8 cellular contexts compared by ENCODE assay signal in the genomic region with DNA sequence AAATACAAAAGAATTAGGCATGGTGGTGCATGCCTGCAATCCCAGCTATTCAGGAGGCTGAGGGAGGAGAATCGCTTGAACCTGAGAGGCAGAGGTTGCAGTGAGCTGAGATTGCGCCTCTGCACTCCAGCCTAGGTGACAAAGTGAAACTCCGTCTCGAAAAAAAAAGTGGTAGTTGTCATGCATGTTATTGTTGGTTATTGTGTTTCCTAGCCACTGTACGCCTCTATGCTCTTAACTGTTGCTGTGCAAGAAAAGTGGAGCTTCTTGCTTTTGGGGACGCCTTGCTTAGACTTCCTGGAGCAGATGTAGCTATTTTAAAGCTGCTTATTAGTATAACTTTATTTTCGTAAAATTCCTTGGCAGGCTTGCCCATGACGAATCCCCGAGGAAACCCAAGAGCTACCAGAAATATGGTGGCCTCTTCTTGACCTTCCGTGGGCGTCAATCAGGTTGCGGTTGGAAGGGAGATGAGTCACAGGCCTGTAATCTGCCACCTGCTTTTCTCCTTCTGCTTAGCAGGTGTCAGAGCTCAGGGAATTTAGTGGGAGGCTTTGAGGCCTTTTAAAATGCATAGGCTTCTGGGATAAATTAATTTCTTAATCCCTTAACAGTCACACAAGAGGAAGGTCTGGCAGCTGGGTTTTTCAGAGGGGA. TPM values are rescaled to one million over a fixed set of nuclear protein-coding genes. Genes with fewer than 3 reads are reported as not detected.
DNase-seq lines count a peak whose midpoint lies in the region; ATAC-seq and TF ChIP-seq lines count a peak whose summit lies in the region.

No MANE protein-coding gene starts in this region.

- peaks cover 35% of the 10 kb centered on the region for H3K4me1 ChIP-seq in MM.1S (ENCODE audit: low read length)
- peaks cover 5 to 18% of the 10 kb centered on the region in 2 donors for H3K4me1 ChIP-seq in neuronal stem cell (ENCODE audit: control insufficient read depth in 2 of 2, insufficient read depth in 1 of 2, low read depth in 1 of 2, low read length in 2 of 2)
- H3K4me1 ChIP-seq in upper lobe of right lung, result peaks cover 15% of the 10 kb centered on the region

- H3K27ac ChIP-seq in MM.1S (ENCODE audit: low read length), result peak overlapping the region; percentile 100
- no peak overlapping the region for H3K27ac ChIP-seq in neuronal stem cell (replicated peaks; ENCODE audit: low read length)
- H3K27ac ChIP-seq in upper lobe of right lung, result no peak overlapping the region

- intact Hi-C loops in upper lobe of right lung (cut with DNase I), result no loop called here

- H3K4me2 ChIP-seq in MM.1S (ENCODE audit: low read depth, low read length) (peak overlapping the region; percentile 87), neuronal stem cell (ENCODE audit: insufficient read depth, low read length, poor library complexity, severe bottlenecking) (no peak overlapping the region)

- no peak overlapping the region for H2BK120ac ChIP-seq in neuronal stem cell (ENCODE audit: low read depth, low read length)

- H4K91ac ChIP-seq in neuronal stem cell (ENCODE audit: low read depth, low read length, poor library complexity), result no peak overlapping the region

- H2AFZ ChIP-seq in MM.1S (ENCODE audit: low read length) (no peak overlapping the region), neuronal stem cell (ENCODE audit: low read length) (peak overlapping the region; percentile 50)

- no peak overlapping the region for H2AK5ac ChIP-seq in neuronal stem cell (ENCODE audit: low read depth, low read length)

- H3K18ac ChIP-seq in neuronal stem cell (ENCODE audit: low read length), result no peak overlapping the region

- no peaks in the 10 kb centered on the region for H3K79me1 ChIP-seq in neuronal stem cell (ENCODE audit: low read depth, low read length)

- TF ChIP-seq CTCF in GM12864 (IDR thresholded peaks at IDR 0.05; ENCODE audit: low read depth, low read length, missing control alignments) (no peak), MM.1S (IDR thresholded peaks at IDR 0.05; ENCODE audit: low read length) (no peak), upper lobe of right lung (IDR thresholded peaks at IDR 0.05) (no peak)

- H3K36me3 ChIP-seq in MM.1S (replicated peaks; ENCODE audit: insufficient read depth, low read length), result no peaks in the 10 kb centered on the region
- no peaks in the 10 kb centered on the region for H3K36me3 ChIP-seq in neuronal stem cell (replicated peaks in 1 of 2; ENCODE audit: control insufficient read depth in 2 of 2, insufficient read depth in 2 of 2, low read length in 2 of 2)
- H3K36me3 ChIP-seq in upper lobe of right lung, result no peaks in the 10 kb centered on the region

- H3K9me3 ChIP-seq in MM.1S (replicated peaks; ENCODE audit: insufficient read depth, low read length) (no peaks in the 10 kb centered on the region), neuronal stem cell (replicated peaks in 1 of 2; ENCODE audit: control insufficient read depth in 2 of 2, insufficient read depth in 1 of 2, low read depth in 1 of 2, low read length in 2 of 2) (peaks cover 4 to 5% of the 10 kb centered on the region in 2 donors), upper lobe of right lung (no peaks in the 10 kb centered on the region)

- no peaks in the 10 kb centered on the region for H4K20me1 ChIP-seq in MM.1S (ENCODE audit: insufficient read depth, low read length)

- no CpG with 5 or more reads among the region's 12 CpGs for WGBS in neuronal stem cell (ENCODE audit: extremely low coverage in 2 of 2, insufficient read length in 2 of 2, insufficient replicate concordance in 1 of 2), 2 donors

- ATAC-seq in upper lobe of right lung, result peak; percentile 68

- no peak overlapping the region for H2BK12ac ChIP-seq in neuronal stem cell (ENCODE audit: low read length)

- H3K4me3 ChIP-seq in GM12864 (ENCODE audit: low read depth, low read length) (peak overlapping the region; percentile 32), MM.1S (ENCODE audit: low read length) (peak overlapping the region; percentile 43), neuronal stem cell (ENCODE audit: low read length in 2 of 2) (no peak overlapping the region), upper lobe of right lung (no peak overlapping the region)

- peak overlapping the region; percentile 88 for H3K9ac ChIP-seq in MM.1S (ENCODE audit: low read length)
- H3K9ac ChIP-seq in neuronal stem cell (ENCODE audit: low read depth, low read length, poor library complexity), result no peak overlapping the region

- peaks cover 27% of the 10 kb centered on the region for H3F3A ChIP-seq in MM.1S (ENCODE audit: insufficient read depth, low read length)

- no peaks in the 10 kb centered on the region for H3K9me2 ChIP-seq in MM.1S (replicated peaks; ENCODE audit: insufficient read depth, low read length)

- H3K27me3 ChIP-seq in MM.1S (replicated peaks; ENCODE audit: insufficient read depth, low read length) (no peaks in the 10 kb centered on the region), neuronal stem cell (ENCODE audit: control insufficient read depth in 3 of 3, insufficient read depth in 3 of 3, low read depth in 1 of 3, low read length in 3 of 3) (no peaks in the 10 kb centered on the region), upper lobe of right lung (no peaks in the 10 kb centered on the region)

- peak; percentile 82 for DNase-seq in GM12864 (ENCODE audit: low read depth)
- DNase-seq in HCEC 1CT, result peak; percentile 98
- peak; percentile 94 for DNase-seq in MM.1S
- DNase-seq in activated CD4-positive, alpha-beta T cell treated with anti-CD3 and anti-CD28 coated beads for 1 hour, result peak; percentile 32
- peak; percentile 99 for DNase-seq in dermis blood vessel endothelial cell
- no peak for DNase-seq in neuronal stem cell (ENCODE audit: low spot score)
- DNase-seq in upper lobe of right lung, result no peak
- no peak for DNase-seq in HuH-7.5 (ENCODE audit: low spot score)

- H3K23ac ChIP-seq in neuronal stem cell (ENCODE audit: low read depth, low read length, poor library complexity), result no peak overlapping the region

- no peak overlapping the region for H4K8ac ChIP-seq in neuronal stem cell (ENCODE audit: low read depth, low read length)

- no peak overlapping the region for H2BK5ac ChIP-seq in neuronal stem cell (ENCODE audit: low read length)

- H3K4ac ChIP-seq in neuronal stem cell (ENCODE audit: low read length), result no peak overlapping the region

- no peak overlapping the region for H2BK15ac ChIP-seq in neuronal stem cell (ENCODE audit: low read length)

- H3K79me2 ChIP-seq in MM.1S (ENCODE audit: low read length), result no peaks in the 10 kb centered on the region

- no peak overlapping the region for H3K14ac ChIP-seq in neuronal stem cell (ENCODE audit: low read length)

RNA-seq across cellular contexts. Expression of a gene that starts 17.3 kb away (rescaled TPM):
- total RNA-seq in dermis blood vessel endothelial cell, result 0.14 and 0.51 TPM in 2 replicates
- 0.11 TPM for polyA plus RNA-seq in neuronal stem cell (2013, experiment 1 of 2)
- 0.08 TPM for polyA plus RNA-seq in neuronal stem cell (2013, experiment 2 of 2)
- 1.4 TPM for total RNA-seq in upper lobe of right lung

RNA-seq across cellular contexts. Expression of a gene that starts 54.7 kb away (rescaled TPM):
- total RNA-seq in dermis blood vessel endothelial cell (48.2 and 65.5 TPM in 2 replicates), upper lobe of right lung (42.7 TPM)
- 30.2 TPM for polyA plus RNA-seq in neuronal stem cell (2013, experiment 1 of 2)
- 31.5 TPM for polyA plus RNA-seq in neuronal stem cell (2013, experiment 2 of 2)

Comparison
In these comparisons a context has a peak if more than half of its experiments do, and no peak if none do; other contexts are left out.
1. DNase-seq: peak in GM12864 (single experiment), HCEC 1CT (single experiment), MM.1S (single experiment), activated CD4-positive, alpha-beta T cell treated with anti-CD3 and anti-CD28 coated beads for 1 hour (single experiment) and dermis blood vessel endothelial cell (single experiment); none in neuronal stem cell (single experiment), upper lobe of right lung (single experiment) and HuH-7.5 (single experiment).
2. H3K4me3 ChIP-seq: peak in GM12864 (single experiment) and MM.1S (single experiment); none in neuronal stem cell (0 of 2) and upper lobe of right lung (single experiment).